8 cellular contexts compared by ENCODE assay signal in the genomic region with DNA sequence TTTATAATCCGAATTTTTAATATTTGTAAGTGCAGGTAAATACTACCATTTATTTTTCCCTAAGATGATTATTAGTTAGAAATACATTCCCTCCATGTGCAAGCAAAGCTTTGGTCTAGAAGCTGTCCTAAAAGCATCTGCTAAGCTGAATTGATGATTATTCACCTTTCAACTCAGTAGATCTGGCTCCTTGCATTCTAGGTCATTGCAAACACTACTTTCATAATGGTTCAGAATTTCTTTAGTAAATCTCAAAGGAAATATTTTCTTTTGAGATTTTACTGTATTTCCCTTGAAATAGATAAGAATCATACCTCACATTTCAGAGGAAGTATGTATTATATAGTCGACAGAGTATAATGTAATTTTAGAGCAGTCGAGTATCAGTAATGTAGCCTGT. TPM values are rescaled to one million over a fixed set of nuclear protein-coding genes. Genes with fewer than 3 reads are reported as not detected.
A peak's percentile ranks its signal among the peaks of the same experiment; 100 is the strongest.
DNase-seq lines count a peak whose midpoint lies in the region; ATAC-seq and TF ChIP-seq lines count a peak whose summit lies in the region.

No MANE protein-coding gene starts in this region.

- peak overlapping the region; percentile 36 to 99 (median 95); a peak in 18 of 22 replicates for H3K9ac ChIP-seq in BLaER1 treated with 17β-estradiol and CSF1 and Interleukin-3, amounts not matched to agents 10 nM and 100 nM
- H3K9ac ChIP-seq in Karpas-422 (ENCODE audit: low read length) = peak overlapping the region; percentile 92

- CTCF ChIA-PET in naive thymus-derived CD4-positive, alpha-beta T cell (lab: Charles Lee) = interaction anchor here (0.7 to 0.9 kb wide), 2 partner anchors 42 to 373 kb away, joined by 3 read pairs; no protein-coding TSS in a partner anchor

- H3K4me1 ChIP-seq in BLaER1 treated with 17β-estradiol and CSF1 and Interleukin-3, amounts not matched to agents 10 nM and 100 nM = peaks cover 18 to 41% (median 29%) of the 10 kb centered on the region in 10 experiments
- peaks cover 40% of the 10 kb centered on the region for H3K4me1 ChIP-seq in Karpas-422 (ENCODE audit: low read length)
- peaks cover 17 to 20% of the 10 kb centered on the region in 2 donors for H3K4me1 ChIP-seq in naive thymus-derived CD4-positive, alpha-beta T cell (ENCODE audit: control insufficient read depth in 2 of 2, insufficient read depth in 2 of 2, low read length in 2 of 2)

- POLR2A ChIA-PET in naive thymus-derived CD4-positive, alpha-beta T cell (lab: Charles Lee) = interaction anchor here (0.5 to 4.0 kb wide), 2 partner anchors 13 to 83 kb away, joined by 4 to 26 read pairs; partner anchors contain the start of gene C2CD5

- H3K36me3 ChIP-seq in BLaER1 treated with 17β-estradiol and CSF1 and Interleukin-3, amounts not matched to agents 10 nM and 100 nM = peaks cover under 1 to 33% (median 12%) of the 10 kb centered on the region in 11 experiments; a peak in 19 of 22 replicates
- peaks cover 10% of the 10 kb centered on the region; the same call in 1 of the 2 replicates for H3K36me3 ChIP-seq in Karpas-422 (ENCODE audit: insufficient read depth, low read length)
- peaks cover 0 to 9% (median 0%) of the 10 kb centered on the region in 3 experiments for H3K36me3 ChIP-seq in naive thymus-derived CD4-positive, alpha-beta T cell (ENCODE audit: control insufficient read depth in 2 of 3, insufficient read depth in 3 of 3, low read length in 3 of 3)

- ATAC-seq in naive thymus-derived CD4-positive, alpha-beta T cell = no peak
- ATAC-seq in GM19455 (IDR thresholded peaks at IDR 0.05; ENCODE audit: unreplicated experiment) = no peak

- H3K79me2 ChIP-seq in Karpas-422 (ENCODE audit: low read length) = peaks cover 73% of the 10 kb centered on the region

- intact Hi-C loops in naive thymus-derived CD4-positive, alpha-beta T cell (cut with micrococcal nuclease) = loop anchor here (2.0 to 10.0 kb wide), 8 partner anchors 15 to 1170 kb away; partner anchors contain the start of genes CMAS (in 1 of the 2), GOLT1B (in 1 of the 2), LDHB (in 1 of the 2) and RECQL (in 1 of the 2)

- no peaks in the 10 kb centered on the region for H3K9me2 ChIP-seq in Karpas-422 (replicated peaks; ENCODE audit: insufficient read depth, low read length)

- no peak for TF ChIP-seq CTCF in choroid plexus epithelial cell (conservative IDR thresholded peaks at IDR 0.05; ENCODE audit: low read depth, low read length)

- H3K9me3 ChIP-seq in BLaER1 treated with 17β-estradiol and CSF1 and Interleukin-3, amounts not matched to agents 10 nM and 100 nM (replicated peaks in 1 of 11) = peaks cover 0 to 3% (median 0%) of the 10 kb centered on the region in 11 experiments; a peak in 1 of 22 replicates
- no peaks in the 10 kb centered on the region for H3K9me3 ChIP-seq in Karpas-422 (ENCODE audit: low read length)
- H3K9me3 ChIP-seq in naive thymus-derived CD4-positive, alpha-beta T cell (ENCODE audit: control insufficient read depth in 2 of 3, low read length in 3 of 3) = no peaks in the 10 kb centered on the region

- peak overlapping the region; percentile 75 to 99 (median 89) for H3K4me3 Mint-ChIP-seq in naive thymus-derived CD4-positive, alpha-beta T cell

- DNase-seq in Karpas-422 (no peak), choroid plexus epithelial cell (ENCODE audit: low read depth) (no peak), NCI-H2171 (lab: John Stamatoyannopoulos, UW) (no peak), NCI-H1436 treated with DMSO at 0.1 percent for 48 hours (lab: John Stamatoyannopoulos, UW) (no peak), activated gamma-delta T cell treated with Interleukin-2 at 50 U/mL for 16 hours (no peak)
- no peak for DNase-seq in naive thymus-derived CD4-positive, alpha-beta T cell

- peak overlapping the region in 7 of 11 experiments; percentile 18 to 97 (median 95); a peak in 10 of 22 replicates for H3K27ac ChIP-seq in BLaER1 treated with 17β-estradiol and CSF1 and Interleukin-3, amounts not matched to agents 10 nM and 100 nM
- H3K27ac ChIP-seq in Karpas-422 (ENCODE audit: low read length) = peak overlapping the region; percentile 44
- H3K27ac ChIP-seq in naive thymus-derived CD4-positive, alpha-beta T cell (ENCODE audit: low read depth, low read length) = peak overlapping the region; percentile 88

- peaks cover 0 to 2% (median 0%) of the 10 kb centered on the region in 11 donors for H3K9me3 Mint-ChIP-seq in naive thymus-derived CD4-positive, alpha-beta T cell

- H3K27me3 ChIP-seq in BLaER1 treated with 17β-estradiol and CSF1 and Interleukin-3, amounts not matched to agents 10 nM and 100 nM = no peaks in the 10 kb centered on the region
- no peaks in the 10 kb centered on the region for H3K27me3 ChIP-seq in Karpas-422 (ENCODE audit: low read length)
- H3K27me3 ChIP-seq in naive thymus-derived CD4-positive, alpha-beta T cell (ENCODE audit: control insufficient read depth in 2 of 2, insufficient read depth in 2 of 2, low read length in 2 of 2) = no peaks in the 10 kb centered on the region

- peaks cover 0 to 9% (median 9%) of the 10 kb centered on the region in 5 donors for H3K27me3 Mint-ChIP-seq in naive thymus-derived CD4-positive, alpha-beta T cell

- no peak overlapping the region for H2AFZ ChIP-seq in Karpas-422 (ENCODE audit: low read length)

- H3K4me1 Mint-ChIP-seq in naive thymus-derived CD4-positive, alpha-beta T cell = peaks cover 32 to 67% (median 61%) of the 10 kb centered on the region in 7 donors

- H3K36me3 Mint-ChIP-seq in naive thymus-derived CD4-positive, alpha-beta T cell = peaks cover 0 to 10% (median 4%) of the 10 kb centered on the region in 5 donors

- peak overlapping the region; percentile 52 to 98 (median 96) for H3K4me3 ChIP-seq in BLaER1 treated with 17β-estradiol and CSF1 and Interleukin-3, amounts not matched to agents 10 nM and 100 nM
- H3K4me3 ChIP-seq in Karpas-422 (ENCODE audit: low read length) (peak overlapping the region; percentile 83), choroid plexus epithelial cell (ENCODE audit: low read depth, low read length) (peak overlapping the region; percentile 90)
- peak overlapping the region; percentile 33 for H3K4me3 ChIP-seq in naive thymus-derived CD4-positive, alpha-beta T cell (ENCODE audit: low read length)

- H3K4me2 ChIP-seq in BLaER1 treated with 17β-estradiol and CSF1 and Interleukin-3, amounts not matched to agents 10 nM and 100 nM = peak overlapping the region; percentile 70 to 96 (median 91)
- peak overlapping the region; percentile 83 for H3K4me2 ChIP-seq in Karpas-422 (ENCODE audit: low read depth, low read length, poor library complexity, severe bottlenecking)

- peaks cover 24 to 70% (median 60%) of the 10 kb centered on the region in 11 experiments; a peak in 20 of 22 replicates for H4K20me1 ChIP-seq in BLaER1 treated with 17β-estradiol and CSF1 and Interleukin-3, amounts not matched to agents 10 nM and 100 nM
- H4K20me1 ChIP-seq in Karpas-422 (ENCODE audit: insufficient read depth, low read depth, low read length) = peaks cover 39% of the 10 kb centered on the region

- H3K27ac Mint-ChIP-seq in naive thymus-derived CD4-positive, alpha-beta T cell = peak overlapping the region; percentile 55 to 98 (median 84)

RNA-seq across cellular contexts. Expression of gene ETNK1, which starts 2.4 kb away (rescaled TPM):
- 43.9 and 93.7 TPM in 2 replicates for total RNA-seq in Karpas-422 (2014; rRNA removed; shearing (Covaris generic); ENCODE audit: low replicate concordance)
- 10 to 100 TPM; 43.7 to 88.6 (median 77.9) TPM for total RNA-seq in naive thymus-derived CD4-positive, alpha-beta T cell
- polyA plus RNA-seq in naive thymus-derived CD4-positive, alpha-beta T cell = 10 to 100 TPM; 18.3 to 21.1 TPM

Comparison
In these comparisons a context has a peak if more than half of its experiments do, and no peak if none do; other contexts are left out.
1. H3K27ac ChIP-seq: peak in every context shown above with its lines; median percentile 95 in BLaER1 treated with 17β-estradiol and CSF1 and Interleukin-3, amounts not matched to agents 10 nM and 100 nM; 88 in naive thymus-derived CD4-positive, alpha-beta T cell; 44 in Karpas-422.
2. H3K4me3 ChIP-seq: peak in every context shown above with its lines; median percentile 96 in BLaER1 treated with 17β-estradiol and CSF1 and Interleukin-3, amounts not matched to agents 10 nM and 100 nM; 90 in choroid plexus epithelial cell; 83 in Karpas-422; 33 in naive thymus-derived CD4-positive, alpha-beta T cell.